ENCODE assay signal across 8 cellular contexts in genomic region chr16:30371248-30371816, GRCh38. TPM values are rescaled to one million over a fixed set of nuclear protein-coding genes. Genes with fewer than 3 reads are reported as not detected.
DNase-seq lines count a peak whose midpoint lies in the region; ATAC-seq, FAIRE-seq and TF ChIP-seq lines count a peak whose summit lies in the region.

No MANE protein-coding gene starts in this region.

- ATAC-seq in foreskin keratinocyte (no peak), HG03460 (IDR thresholded peaks at IDR 0.05; ENCODE audit: unreplicated experiment) (no peak)

- H3K36me3 ChIP-seq in SU-DHL-6 (ENCODE audit: low read length): no peaks in the 10 kb centered on the region

- peak overlapping the region; percentile 78 for H3K4me2 ChIP-seq in SU-DHL-6 (ENCODE audit: low read depth, low read length, poor library complexity, severe bottlenecking)

- peak overlapping the region; percentile 40 for H3K4me3 ChIP-seq in SU-DHL-6 (ENCODE audit: insufficient read depth, low read length, poor library complexity, severe bottlenecking)
- H3K4me3 ChIP-seq in fibroblast of villous mesenchyme (ENCODE audit: low read depth, low read length): peak overlapping the region; percentile 62
- H3K4me3 ChIP-seq in skeletal muscle cell (ENCODE audit: low read depth, low read length): peak overlapping the region; percentile 52

- TF ChIP-seq POLR2A in GM12892 (IDR thresholded peaks at IDR 0.05; ENCODE audit: low read depth, low read length): peak; percentile 63; the same call in 1 of the 2 replicates

- H3K9ac ChIP-seq in SU-DHL-6 (ENCODE audit: low read length): peak overlapping the region; percentile 57

- no peaks in the 10 kb centered on the region; the same call in 1 of the 2 replicates for H4K20me1 ChIP-seq in SU-DHL-6 (ENCODE audit: low read depth, low read length)

- no peaks in the 10 kb centered on the region for H3K9me2 ChIP-seq in SU-DHL-6 (replicated peaks; ENCODE audit: insufficient read depth, low read length)

- no peaks in the 10 kb centered on the region for H3K4me1 ChIP-seq in foreskin keratinocyte

- no peaks in the 10 kb centered on the region for H3K9me3 ChIP-seq in SU-DHL-6 (ENCODE audit: insufficient read depth, low read length)

- H2AFZ ChIP-seq in SU-DHL-6 (ENCODE audit: low read depth, low read length, severe bottlenecking): no peak overlapping the region

- peak; percentile 9 for FAIRE-seq in GM12892 (lab: Jason Lieb, UNC)

- H3K27me3 ChIP-seq in SU-DHL-6 (ENCODE audit: low read length) (no peaks in the 10 kb centered on the region), foreskin keratinocyte (no peaks in the 10 kb centered on the region)

- H3F3A ChIP-seq in SU-DHL-6 (ENCODE audit: insufficient read depth): peaks cover 14% of the 10 kb centered on the region

- H3K79me2 ChIP-seq in SU-DHL-6 (ENCODE audit: insufficient read depth, low read length): peaks cover 36% of the 10 kb centered on the region

- DNase-seq in GM12892 (ENCODE audit: insufficient read length) (no peak), fibroblast of villous mesenchyme (ENCODE audit: low read depth) (no peak), skeletal muscle cell (ENCODE audit: low read depth) (no peak), T1000 (lab: John Stamatoyannopoulos, UW) (no peak), foreskin keratinocyte (no peak), D341Med (ENCODE audit: low spot score) (no peak)

- TF ChIP-seq CTCF in SU-DHL-6 (IDR thresholded peaks at IDR 0.05; ENCODE audit: insufficient read depth, low read length, poor library complexity, severe bottlenecking) (no peak), fibroblast of villous mesenchyme (IDR thresholded peaks at IDR 0.05; ENCODE audit: insufficient read depth, low read depth, low read length) (no peak), foreskin keratinocyte (conservative IDR thresholded peaks at IDR 0.05) (no peak)

- H3K27ac ChIP-seq in SU-DHL-6 (ENCODE audit: low read depth, low read length) (peak overlapping the region; percentile 76), foreskin keratinocyte (no peak overlapping the region)

RNA-seq across cellular contexts. Expression of gene TBC1D10B, which starts 1.0 kb away (rescaled TPM):
- polyA plus RNA-seq in GM12892 (2012; ENCODE audit: missing spikeins): 12.4 TPM
- 37.1 and 37.7 TPM in 2 replicates for total RNA-seq in fibroblast of villous mesenchyme
- total RNA-seq in foreskin keratinocyte: 32.1 and 32.9 TPM in 2 replicates
- 33.8 and 34.6 TPM in 2 replicates for polyA plus RNA-seq in foreskin keratinocyte

RNA-seq across cellular contexts. Expression of gene MYL11, which starts 3.3 kb away (rescaled TPM):
- polyA plus RNA-seq in GM12892 (2012; ENCODE audit: missing spikeins): not detected
- total RNA-seq in fibroblast of villous mesenchyme: not detected in 2 replicates
- not detected in 2 replicates for total RNA-seq in foreskin keratinocyte
- 0.30 and 0.39 TPM in 2 replicates for polyA plus RNA-seq in foreskin keratinocyte

RNA-seq across cellular contexts. Expression of gene SEPTIN1, which starts 11.0 kb away (rescaled TPM):
- polyA plus RNA-seq in GM12892 (2012; ENCODE audit: missing spikeins): 70.7 TPM
- total RNA-seq in fibroblast of villous mesenchyme: 0.43 TPM in 1 of 2 replicates, not detected in the other
- total RNA-seq in foreskin keratinocyte: 0.14 TPM in 1 of 2 replicates, not detected in the other
- polyA plus RNA-seq in foreskin keratinocyte: 0.33 and 0.91 TPM in 2 replicates

RNA-seq across cellular contexts. Expression of gene CD2BP2, which starts 16.2 kb away (rescaled TPM):
- 28.0 TPM for polyA plus RNA-seq in GM12892 (2012; ENCODE audit: missing spikeins)
- total RNA-seq in fibroblast of villous mesenchyme (35.1 and 40.6 TPM in 2 replicates), foreskin keratinocyte (60.4 and 62.5 TPM in 2 replicates)
- polyA plus RNA-seq in foreskin keratinocyte: 73.4 and 81.2 TPM in 2 replicates

RNA-seq across cellular contexts. Expression of gene ZNF48, which starts 23.9 kb away (rescaled TPM):
- 3.1 TPM for polyA plus RNA-seq in GM12892 (2012; ENCODE audit: missing spikeins)
- total RNA-seq in fibroblast of villous mesenchyme: 10.4 and 12.6 TPM in 2 replicates
- 8.7 and 10.5 TPM in 2 replicates for total RNA-seq in foreskin keratinocyte
- 6.8 and 8.0 TPM in 2 replicates for polyA plus RNA-seq in foreskin keratinocyte
